8 cellular contexts compared by ENCODE assay signal in genomic region chr1:149962039-149962647, GRCh38. TPM values are rescaled to one million over a fixed set of nuclear protein-coding genes. Genes with fewer than 3 reads are reported as not detected.
DNase-seq lines count a peak whose midpoint lies in the region; ATAC-seq, FAIRE-seq and TF ChIP-seq lines count a peak whose summit lies in the region.

No MANE protein-coding gene starts in this region.

- peaks cover 11 to 27% (median 22%) of the 10 kb centered on the region in 5 donors for H3K36me3 Mint-ChIP-seq in naive thymus-derived CD4-positive, alpha-beta T cell

- peak; percentile 80 for DNase-seq in D341Med (ENCODE audit: low spot score)
- peak; percentile 57 for DNase-seq in HPDE6-E6E7 (ENCODE audit: extremely low spot score)
- peak; percentile 61 for DNase-seq in NCI-H748 treated with DMSO at 0.1 percent for 48 hours (lab: John Stamatoyannopoulos, UW)
- DNase-seq in activated CD8-positive, alpha-beta memory T cell treated with anti-CD3 and anti-CD28 coated beads, Interleukin-2, amount 50 U/mL, for 4 hours = peak; percentile 31
- peak; percentile 9 for DNase-seq in esophagus squamous epithelium (lab: John Stamatoyannopoulos, UW)
- peak in 7 of 9 donors; percentile 39 to 62 (median 57) for DNase-seq in naive thymus-derived CD4-positive, alpha-beta T cell
- DNase-seq in urothelium cell line (ENCODE audit: low spot score) = peak; percentile 47
- DNase-seq in 8988T = no peak

- H3K27me3 Mint-ChIP-seq in naive thymus-derived CD4-positive, alpha-beta T cell = no peaks in the 10 kb centered on the region

- no peak for FAIRE-seq in urothelium cell line (lab: Jason Lieb, UNC)

- TF ChIP-seq CTCF in esophagus squamous epithelium (IDR thresholded peaks at IDR 0.05) = peak; percentile 58 to 87 (median 82)

- POLR2A ChIA-PET in naive thymus-derived CD4-positive, alpha-beta T cell (lab: Charles Lee) = interaction anchor here (0.6 to 2.6 kb wide), 7 partner anchors 24 to 272 kb away, joined by 3 to 16 read pairs (median 4); a partner anchor contains a TSS

- ATAC-seq in naive thymus-derived CD4-positive, alpha-beta T cell = peak; percentile 88

- no peaks in the 10 kb centered on the region for H3K27me3 ChIP-seq in esophagus squamous epithelium
- no peaks in the 10 kb centered on the region for H3K27me3 ChIP-seq in naive thymus-derived CD4-positive, alpha-beta T cell (ENCODE audit: control insufficient read depth in 2 of 2, insufficient read depth in 2 of 2, low read length in 2 of 2)

- H3K27ac ChIP-seq in esophagus squamous epithelium = peak overlapping the region; percentile 24 to 71 (median 36)
- no peak overlapping the region for H3K27ac ChIP-seq in naive thymus-derived CD4-positive, alpha-beta T cell (ENCODE audit: low read depth, low read length)

- peak overlapping the region in 3 of 9 donors; percentile 45 to 71 (median 64) for H3K27ac Mint-ChIP-seq in naive thymus-derived CD4-positive, alpha-beta T cell

- H3K4me1 ChIP-seq in esophagus squamous epithelium = peaks cover 0 to 31% (median 3%) of the 10 kb centered on the region in 3 donors
- H3K4me1 ChIP-seq in naive thymus-derived CD4-positive, alpha-beta T cell (ENCODE audit: control insufficient read depth in 2 of 2, insufficient read depth in 2 of 2, low read length in 2 of 2) = no peaks in the 10 kb centered on the region

- no peak overlapping the region for H3K4me3 Mint-ChIP-seq in naive thymus-derived CD4-positive, alpha-beta T cell

- H3K4me3 ChIP-seq in esophagus squamous epithelium = no peak overlapping the region
- no peak overlapping the region for H3K4me3 ChIP-seq in naive thymus-derived CD4-positive, alpha-beta T cell (ENCODE audit: low read length)

- WGBS in esophagus squamous epithelium, 2 donors = 17 to 19% methylated on average over 3 of the region's 3 CpGs

- peaks cover 6 to 24% (median 19%) of the 10 kb centered on the region in 7 donors for H3K4me1 Mint-ChIP-seq in naive thymus-derived CD4-positive, alpha-beta T cell

- peaks cover 7 to 89% (median 13%) of the 10 kb centered on the region in 3 donors for H3K36me3 ChIP-seq in esophagus squamous epithelium
- H3K36me3 ChIP-seq in naive thymus-derived CD4-positive, alpha-beta T cell (ENCODE audit: control insufficient read depth in 2 of 3, insufficient read depth in 3 of 3, low read length in 3 of 3) = peaks cover 0 to 16% (median 0%) of the 10 kb centered on the region in 3 experiments

- intact Hi-C loops in esophagus squamous epithelium (cut with DNase I) = loop anchor here (5.0 to 10.0 kb wide), 2 partner anchors 90 to 223 kb away; no protein-coding TSS in a partner anchor
- intact Hi-C loops in naive thymus-derived CD4-positive, alpha-beta T cell (cut with micrococcal nuclease) = loop anchor here (1.0 to 5.0 kb wide), 11 partner anchors 35 to 320 kb away; partner anchors contain the start of genes SF3B4 (in 2 of the 2), VPS45 (in 2 of the 2), CIART (in 1 of the 2) and OTUD7B (in 1 of the 2)

- CTCF ChIA-PET in naive thymus-derived CD4-positive, alpha-beta T cell (lab: Charles Lee) = interaction anchor here (0.6 to 3.1 kb wide), 13 partner anchors 13 to 229 kb away, joined by 3 to 19 read pairs (median 4); no protein-coding TSS in a partner anchor

- H3K9me3 Mint-ChIP-seq in naive thymus-derived CD4-positive, alpha-beta T cell = no peaks in the 10 kb centered on the region

- no peak for TF ChIP-seq POLR2A in esophagus squamous epithelium (IDR thresholded peaks at IDR 0.05)

- no peaks in the 10 kb centered on the region for H3K9me3 ChIP-seq in esophagus squamous epithelium
- H3K9me3 ChIP-seq in naive thymus-derived CD4-positive, alpha-beta T cell (ENCODE audit: control insufficient read depth in 2 of 3, low read length in 3 of 3) = no peaks in the 10 kb centered on the region

RNA-seq across cellular contexts. Expression of gene MTMR11, which starts 25.5 kb away (rescaled TPM):
- 10 to 100 TPM in 2 of 4 donors, 1 to 10 TPM in 2; 3.9 to 13.5 (median 10.6) TPM for total RNA-seq in esophagus squamous epithelium
- total RNA-seq in naive thymus-derived CD4-positive, alpha-beta T cell = 10 to 100 TPM in 1 of 5 experiments, 1 to 10 TPM in 4; 1.2 to 14.2 (median 3.6) TPM
- polyA plus RNA-seq in naive thymus-derived CD4-positive, alpha-beta T cell = not detected

RNA-seq across cellular contexts. Expression of gene SF3B4, which starts 34.5 kb away (rescaled TPM):
- total RNA-seq in esophagus squamous epithelium = 10 to 100 TPM in 3 of 4 donors, 1 to 10 TPM in 1; 7.6 to 16.9 (median 14.1) TPM
- 100 to 1,000 TPM in 1 of 5 experiments, 10 to 100 TPM in 4; 39.0 to 103 (median 43.4) TPM for total RNA-seq in naive thymus-derived CD4-positive, alpha-beta T cell
- polyA plus RNA-seq in naive thymus-derived CD4-positive, alpha-beta T cell = 100 to 1,000 TPM in 1 of 2 donors, 10 to 100 TPM in 1; 80.8 to 114 TPM

RNA-seq across cellular contexts. Expression of gene SV2A, which starts 44.5 kb away (rescaled TPM):
- 1 to 10 TPM in 2 of 4 donors, under 1 TPM in 2; 0.11 to 2.1 (median 1.1) TPM for total RNA-seq in esophagus squamous epithelium
- total RNA-seq in naive thymus-derived CD4-positive, alpha-beta T cell = 10 to 100 TPM in 1 of 5 experiments, 1 to 10 TPM in 4; 2.6 to 18.8 (median 3.1) TPM
- 1 to 10 TPM; 1.3 to 2.1 TPM for polyA plus RNA-seq in naive thymus-derived CD4-positive, alpha-beta T cell

RNA-seq across cellular contexts. Expression of gene OTUD7B, which starts 48.4 kb away (rescaled TPM):
- total RNA-seq in esophagus squamous epithelium = 10 to 100 TPM in 1 of 4 donors, 1 to 10 TPM in 3; 8.5 to 12.6 (median 9.1) TPM
- 10 to 100 TPM in 2 of 5 experiments, 1 to 10 TPM in 3; 4.6 to 12.8 (median 9.7) TPM for total RNA-seq in naive thymus-derived CD4-positive, alpha-beta T cell
- under 1 TPM; 0.52 to 0.90 TPM for polyA plus RNA-seq in naive thymus-derived CD4-positive, alpha-beta T cell
